1 cellular context compared by ENCODE assay signal in the genomic region with DNA sequence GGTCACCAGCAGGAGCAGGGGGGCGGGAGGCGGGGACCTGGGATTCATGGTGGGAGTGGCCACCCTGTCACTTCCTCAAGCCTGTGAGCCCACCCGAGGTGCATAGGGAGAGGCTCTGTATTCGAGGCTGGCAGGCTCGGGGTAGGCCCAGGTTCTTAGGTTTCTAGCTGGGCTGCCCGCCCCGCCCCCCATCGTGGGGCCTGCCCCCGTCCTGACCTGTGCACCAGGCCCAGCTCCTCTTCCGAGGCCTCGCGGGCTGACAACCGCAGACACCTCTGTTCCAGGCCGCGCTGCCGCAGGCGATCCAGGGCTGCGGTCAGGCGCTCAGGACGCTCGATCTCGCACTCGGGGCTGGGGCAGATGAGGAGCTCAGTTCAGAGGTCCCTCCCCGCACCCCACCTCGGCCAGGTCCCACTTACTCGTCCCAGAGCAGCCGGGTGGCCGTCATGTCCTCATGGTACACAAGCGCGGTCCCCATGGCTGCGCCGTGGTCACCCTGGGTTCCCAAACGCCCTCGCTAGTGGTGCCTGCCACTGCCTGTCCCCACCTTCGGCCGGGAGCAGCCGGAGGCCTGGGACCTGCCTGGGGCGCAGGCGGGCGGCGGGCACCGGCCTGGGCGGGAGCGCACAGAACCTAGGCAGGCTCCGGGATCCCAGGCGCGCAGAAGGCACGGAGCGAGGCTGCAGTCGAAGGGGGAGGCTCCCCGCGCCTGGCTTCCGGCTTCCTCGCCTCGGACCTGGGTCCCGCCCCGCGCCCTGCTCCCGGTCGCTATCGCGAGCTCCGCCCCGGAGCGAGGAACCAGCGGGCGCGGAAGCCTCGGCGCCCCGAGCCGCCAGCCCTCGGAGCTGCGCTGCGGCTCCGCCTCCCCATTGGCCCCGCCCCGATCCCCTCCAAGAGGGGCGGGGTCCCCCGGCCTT.
TF ChIP-seq lines count a peak whose summit lies in the region.

HDAC10 (minus strand) TSS at position 711 of the 917 bp plus-strand sequence; CDS start at position 478, 233 bp downstream.

TF ChIP-seq in WTC11, 78 proteins besides CTCF, POLR2A, EP300 and RAD21 (continued from another document):
- TF ChIP-seq, protein P1, sequence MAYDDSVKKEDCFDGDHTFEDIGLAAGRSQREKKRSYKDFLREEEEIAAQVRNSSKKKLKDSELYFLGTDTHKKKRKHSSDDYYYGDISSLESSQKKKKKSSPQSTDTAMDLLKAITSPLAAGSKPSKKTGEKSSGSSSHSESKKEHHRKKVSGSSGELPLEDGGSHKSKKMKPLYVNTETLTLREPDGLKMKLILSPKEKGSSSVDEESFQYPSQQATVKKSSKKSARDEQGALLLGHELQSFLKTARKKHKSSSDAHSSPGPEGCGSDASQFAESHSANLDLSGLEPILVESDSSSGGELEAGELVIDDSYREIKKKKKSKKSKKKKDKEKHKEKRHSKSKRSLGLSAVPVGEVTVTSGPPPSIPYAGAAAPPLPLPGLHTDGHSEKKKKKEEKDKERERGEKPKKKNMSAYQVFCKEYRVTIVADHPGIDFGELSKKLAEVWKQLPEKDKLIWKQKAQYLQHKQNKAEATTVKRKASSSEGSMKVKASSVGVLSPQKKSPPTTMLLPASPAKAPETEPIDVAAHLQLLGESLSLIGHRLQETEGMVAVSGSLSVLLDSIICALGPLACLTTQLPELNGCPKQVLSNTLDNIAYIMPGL (CRISPR knock-in tag; IDR thresholded peaks at IDR 0.05): peak; percentile 94; the same call in 1 of the 2 replicates
- no peak for TF ChIP-seq HMGA2 (CRISPR knock-in tag; IDR thresholded peaks at IDR 0.05)
- 0 out of 2 replicates have a peak, but pooled peaks have one; percentile 53 for TF ChIP-seq IRF2 (CRISPR knock-in tag; IDR thresholded peaks at IDR 0.05; ENCODE audit: borderline replicate concordance, low read depth)
- 0 out of 2 replicates have a peak, but pooled peaks have one; percentile 57 for TF ChIP-seq IRF1 (CRISPR knock-in tag; IDR thresholded peaks at IDR 0.05)
- peak; percentile 49 for TF ChIP-seq FOXK1 (CRISPR knock-in tag; IDR thresholded peaks at IDR 0.05)
- TF ChIP-seq, protein P2, sequence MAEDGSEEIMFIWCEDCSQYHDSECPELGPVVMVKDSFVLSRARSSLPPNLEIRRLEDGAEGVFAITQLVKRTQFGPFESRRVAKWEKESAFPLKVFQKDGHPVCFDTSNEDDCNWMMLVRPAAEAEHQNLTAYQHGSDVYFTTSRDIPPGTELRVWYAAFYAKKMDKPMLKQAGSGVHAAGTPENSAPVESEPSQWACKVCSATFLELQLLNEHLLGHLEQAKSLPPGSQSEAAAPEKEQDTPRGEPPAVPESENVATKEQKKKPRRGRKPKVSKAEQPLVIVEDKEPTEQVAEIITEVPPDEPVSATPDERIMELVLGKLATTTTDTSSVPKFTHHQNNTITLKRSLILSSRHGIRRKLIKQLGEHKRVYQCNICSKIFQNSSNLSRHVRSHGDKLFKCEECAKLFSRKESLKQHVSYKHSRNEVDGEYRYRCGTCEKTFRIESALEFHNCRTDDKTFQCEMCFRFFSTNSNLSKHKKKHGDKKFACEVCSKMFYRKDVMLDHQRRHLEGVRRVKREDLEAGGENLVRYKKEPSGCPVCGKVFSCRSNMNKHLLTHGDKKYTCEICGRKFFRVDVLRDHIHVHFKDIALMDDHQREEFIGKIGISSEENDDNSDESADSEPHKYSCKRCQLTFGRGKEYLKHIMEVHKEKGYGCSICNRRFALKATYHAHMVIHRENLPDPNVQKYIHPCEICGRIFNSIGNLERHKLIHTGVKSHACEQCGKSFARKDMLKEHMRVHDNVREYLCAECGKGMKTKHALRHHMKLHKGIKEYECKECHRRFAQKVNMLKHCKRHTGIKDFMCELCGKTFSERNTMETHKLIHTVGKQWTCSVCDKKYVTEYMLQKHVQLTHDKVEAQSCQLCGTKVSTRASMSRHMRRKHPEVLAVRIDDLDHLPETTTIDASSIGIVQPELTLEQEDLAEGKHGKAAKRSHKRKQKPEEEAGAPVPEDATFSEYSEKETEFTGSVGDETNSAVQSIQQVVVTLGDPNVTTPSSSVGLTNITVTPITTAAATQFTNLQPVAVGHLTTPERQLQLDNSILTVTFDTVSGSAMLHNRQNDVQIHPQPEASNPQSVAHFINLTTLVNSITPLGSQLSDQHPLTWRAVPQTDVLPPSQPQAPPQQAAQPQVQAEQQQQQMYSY (CRISPR knock-in tag; IDR thresholded peaks at IDR 0.05): 0 out of 2 replicates have a peak, but pooled peaks have one; percentile 14
- no peak for TF ChIP-seq KAT7 (CRISPR knock-in tag; IDR thresholded peaks at IDR 0.05; ENCODE audit: borderline replicate concordance)
- TF ChIP-seq, protein P3, sequence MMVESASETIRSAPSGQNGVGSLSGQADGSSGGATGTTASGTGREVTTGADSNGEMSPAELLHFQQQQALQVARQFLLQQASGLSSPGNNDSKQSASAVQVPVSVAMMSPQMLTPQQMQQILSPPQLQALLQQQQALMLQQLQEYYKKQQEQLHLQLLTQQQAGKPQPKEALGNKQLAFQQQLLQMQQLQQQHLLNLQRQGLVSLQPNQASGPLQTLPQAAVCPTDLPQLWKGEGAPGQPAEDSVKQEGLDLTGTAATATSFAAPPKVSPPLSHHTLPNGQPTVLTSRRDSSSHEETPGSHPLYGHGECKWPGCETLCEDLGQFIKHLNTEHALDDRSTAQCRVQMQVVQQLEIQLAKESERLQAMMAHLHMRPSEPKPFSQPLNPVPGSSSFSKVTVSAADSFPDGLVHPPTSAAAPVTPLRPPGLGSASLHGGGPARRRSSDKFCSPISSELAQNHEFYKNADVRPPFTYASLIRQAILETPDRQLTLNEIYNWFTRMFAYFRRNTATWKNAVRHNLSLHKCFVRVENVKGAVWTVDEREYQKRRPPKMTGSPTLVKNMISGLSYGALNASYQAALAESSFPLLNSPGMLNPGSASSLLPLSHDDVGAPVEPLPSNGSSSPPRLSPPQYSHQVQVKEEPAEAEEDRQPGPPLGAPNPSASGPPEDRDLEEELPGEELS (CRISPR knock-in tag; IDR thresholded peaks at IDR 0.05): peak; percentile 52; the same call in 1 of the 2 replicates
- peak; percentile 78; the same call in 1 of the 2 replicates for TF ChIP-seq CBFB (CRISPR knock-in tag; IDR thresholded peaks at IDR 0.05; ENCODE audit: low read depth)
